In the genomic region with DNA sequence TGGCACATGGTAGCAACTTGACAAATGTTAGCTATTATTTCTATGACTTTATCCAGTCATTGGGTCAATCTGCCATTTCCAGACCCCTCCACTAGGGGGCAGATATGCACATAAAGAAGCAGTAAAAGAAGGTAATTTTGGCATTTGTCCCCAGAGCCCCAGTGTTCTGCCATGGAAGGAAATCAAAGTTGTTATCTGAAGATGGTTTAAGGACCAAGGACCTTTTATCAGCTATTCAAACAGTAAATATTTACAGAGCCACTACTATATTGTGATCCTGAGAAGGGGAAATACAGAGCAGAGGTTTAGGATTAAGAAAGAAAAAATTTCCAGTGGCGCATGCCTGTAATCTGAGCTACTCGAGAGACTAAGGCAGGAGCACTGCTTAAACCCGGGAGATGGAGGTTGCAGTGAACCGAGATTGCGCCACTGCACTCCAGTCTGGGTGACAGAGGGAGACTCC, we compare ENCODE assay signal across 8 cellular contexts. TPM values are rescaled to one million over a fixed set of nuclear protein-coding genes. Genes with fewer than 3 reads are reported as not detected.
DNase-seq lines count a peak whose midpoint lies in the region; ATAC-seq and TF ChIP-seq lines count a peak whose summit lies in the region.

No MANE protein-coding gene starts in this region.

- no peak overlapping the region for H3K4me3 ChIP-seq in left lung

- no peak overlapping the region for H3K23ac ChIP-seq in H9 (ENCODE audit: insufficient read length, low read depth, low read length)

- H2BK120ac ChIP-seq in H9 (ENCODE audit: low read depth, low read length, poor library complexity, severe bottlenecking) = no peak overlapping the region

- no peak overlapping the region for H4K8ac ChIP-seq in H9 (replicated peaks; ENCODE audit: insufficient read length, low read depth, low read length)

- H2BK12ac ChIP-seq in H9 (ENCODE audit: insufficient read length, low read depth, low read length) = no peak overlapping the region

- H3K36me3 ChIP-seq in left lung = peaks cover 0 to 39% of the 10 kb centered on the region in 2 donors

- no peak overlapping the region for H3K4me2 ChIP-seq in H9 (ENCODE audit: insufficient read depth, insufficient read length, low read length)

- H3K23me2 ChIP-seq in H9 (ENCODE audit: insufficient read length, low read depth, low read length, poor library complexity, severe bottlenecking) = no peaks in the 10 kb centered on the region

- H4K91ac ChIP-seq in H9 (ENCODE audit: insufficient read length, low read depth, low read length) = no peak overlapping the region

- intact Hi-C loops in CD4-positive, alpha-beta T cell (cut with DNase I, micrococcal nuclease) = loop anchor here (1.0 to 10.0 kb wide), 8 partner anchors 37 to 351 kb away; partner anchors contain the start of genes NEK8 (in 2 of the 2), TLCD1 (in 2 of the 2), DHRS13 (in 1 of the 2) and FAM222B (in 1 of the 2)
- intact Hi-C loops in left lung (cut with DNase I) = loop anchor here in 1 of 2 donors (5.0 kb wide), 1 partner anchor 138 kb away; the partner anchor contains the start of gene DHRS13

- no CpG with 5 or more reads among the region's 5 CpGs for WGBS in H9 (ENCODE audit: extremely low coverage, insufficient read length, low lambda C conversion rate)

- no peak overlapping the region for H3K27ac ChIP-seq in CD4-positive, alpha-beta T cell (ENCODE audit: low read depth, low read length)
- H3K27ac ChIP-seq in H9 (ENCODE audit: insufficient read length, low read depth, low read length) (no peak overlapping the region), caudate nucleus (ENCODE audit: low read depth, low read length) (no peak overlapping the region), left lung (no peak overlapping the region)

- H3K36me3 Mint-ChIP-seq in CD4-positive, alpha-beta T cell (ENCODE audit: low read depth) = peaks cover 47% of the 10 kb centered on the region
- H3K36me3 Mint-ChIP-seq in H9 (ENCODE audit: insufficient read depth in 1 of 3, low read depth in 3 of 3) = peaks cover 25 to 41% (median 37%) of the 10 kb centered on the region in 3 experiments; a peak in 6 of 7 replicates

- peaks cover 8% of the 10 kb centered on the region for H3K4me1 Mint-ChIP-seq in CD4-positive, alpha-beta T cell (ENCODE audit: low read depth)
- H3K4me1 Mint-ChIP-seq in H9 = peaks cover 36 to 38% of the 10 kb centered on the region in 2 experiments

- peak; percentile 61 to 78 (median 74) for DNase-seq in CD4-positive, alpha-beta T cell
- DNase-seq in H9 (peak; percentile 66), NCI-H345 (lab: John Stamatoyannopoulos, UW) (peak; percentile 66), caudate nucleus (lab: John Stamatoyannopoulos, UW) (peak in 37 of 61 donors; percentile 7 to 87 (median 35)), left lung (no peak), GOT3 (lab: John Stamatoyannopoulos, UW) (no peak)
- peak; percentile 69 for DNase-seq in activated CD4-positive, CD25-positive, alpha-beta regulatory T cell treated with anti-CD3 and anti-CD28 coated beads, Interleukin-2, amount 50 U/mL, for 72 hours
- peak; percentile 54 to 70 (median 66) for DNase-seq in stimulated activated CD4-positive, alpha-beta T cell treated with anti-CD3 and anti-CD28 coated beads, TNF-alpha, amount 100 ng/mL, for 48 hours (ENCODE audit: low read depth in 3 of 3)

- POLR2A ChIA-PET in CD4-positive, alpha-beta T cell (lab: Charles Lee) = interaction anchor here (0.6 to 2.3 kb wide), 11 partner anchors 21 to 190 kb away, joined by 3 to 31 read pairs (median 5); partner anchors contain the start of genes FAM222B, FLOT2, NEK8 and RPL23A

- no peak overlapping the region for H3K56ac ChIP-seq in H9 (ENCODE audit: insufficient read length, low read depth, low read length)

- H3K9ac ChIP-seq in H9 (ENCODE audit: extremely low read depth, insufficient read length, low read length) = no peak overlapping the region

- no peak overlapping the region for H2BK20ac ChIP-seq in H9 (ENCODE audit: low read depth, low read length, poor library complexity, severe bottlenecking)

- CTCF ChIA-PET in CD4-positive, alpha-beta T cell (lab: Charles Lee) = interaction anchor here (0.6 to 6.6 kb wide), 48 partner anchors 9 to 353 kb away, joined by 3 to 70 read pairs (median 4); partner anchors contain the start of genes DHRS13, FAM222B, FLOT2 and NEK8

- H3K79me2 ChIP-seq in H9 (ENCODE audit: insufficient read depth, low read length) = 0 out of 2 replicates have a peak, but pooled peaks cover 2% of the 10 kb centered on the region

- no peak overlapping the region for H3K4ac ChIP-seq in H9 (ENCODE audit: low read depth, low read length)

- no peak overlapping the region for H3T11ph ChIP-seq in H9 (ENCODE audit: low read length)

- no peak overlapping the region for H3K14ac ChIP-seq in H9 (ENCODE audit: insufficient read depth, low read length)

- no peak overlapping the region for H2BK15ac ChIP-seq in H9 (ENCODE audit: low read depth, low read length)

- no peaks in the 10 kb centered on the region for H4K20me1 ChIP-seq in H9 (ENCODE audit: control insufficient read depth, insufficient read depth, insufficient read length)

- H3K9me3 Mint-ChIP-seq in CD4-positive, alpha-beta T cell = no peaks in the 10 kb centered on the region
- no peaks in the 10 kb centered on the region for H3K9me3 Mint-ChIP-seq in H9

- H3K9me3 ChIP-seq in CD4-positive, alpha-beta T cell (ENCODE audit: control insufficient read depth, low read length) = no peaks in the 10 kb centered on the region
- H3K9me3 ChIP-seq in H9 (ENCODE audit: control insufficient read depth, low read depth, low read length) = no peaks in the 10 kb centered on the region
- H3K9me3 ChIP-seq in left lung = no peaks in the 10 kb centered on the region

- H2AK5ac ChIP-seq in H9 (ENCODE audit: insufficient read length, low read length) = no peak overlapping the region

- peak; percentile 89 for ATAC-seq in CD4-positive, alpha-beta T cell (ENCODE audit: poor library complexity)
- ATAC-seq in left lung = peak; percentile 79

- peak overlapping the region; percentile 7 for H3K27ac Mint-ChIP-seq in CD4-positive, alpha-beta T cell
- no peak overlapping the region; a peak in 1 of 7 replicates for H3K27ac Mint-ChIP-seq in H9

- H3K4me3 Mint-ChIP-seq in CD4-positive, alpha-beta T cell = no peak overlapping the region
- no peak overlapping the region for H3K4me3 Mint-ChIP-seq in H9

- no peak overlapping the region for H4K5ac ChIP-seq in H9 (ENCODE audit: insufficient read length, low read depth, low read length)

- H3K79me1 ChIP-seq in H9 (ENCODE audit: insufficient read depth, low read depth, low read length, poor library complexity, severe bottlenecking) = no peaks in the 10 kb centered on the region

- no peak overlapping the region for H3K18ac ChIP-seq in H9 (ENCODE audit: insufficient read length, low read depth, low read length)

- no peak overlapping the region for H2BK5ac ChIP-seq in H9 (ENCODE audit: insufficient read length, low read length)

- TF ChIP-seq CTCF in CD4-positive, alpha-beta T cell (IDR thresholded peaks at IDR 0.05) = peak; percentile 97
- TF ChIP-seq CTCF in H9 (conservative IDR thresholded peaks at IDR 0.05) = peak; percentile 94
- TF ChIP-seq CTCF in left lung (IDR thresholded peaks at IDR 0.05) = peak; percentile 91

- H2AFZ ChIP-seq in H9 (ENCODE audit: low read length) = no peak overlapping the region

- H3K27me3 ChIP-seq in CD4-positive, alpha-beta T cell (ENCODE audit: control insufficient read depth, insufficient read depth, low read length) = no peaks in the 10 kb centered on the region
- no peaks in the 10 kb centered on the region for H3K27me3 ChIP-seq in H9 (ENCODE audit: insufficient read depth, low read length)
- H3K27me3 ChIP-seq in left lung = no peaks in the 10 kb centered on the region

- H3K27me3 Mint-ChIP-seq in CD4-positive, alpha-beta T cell = no peaks in the 10 kb centered on the region
- no peaks in the 10 kb centered on the region for H3K27me3 Mint-ChIP-seq in H9 (ENCODE audit: low read depth)

- H3K4me1 ChIP-seq in H9 (ENCODE audit: insufficient read depth, low read length) (peaks cover 3% of the 10 kb centered on the region; the same call in 1 of the 2 replicates), left lung (peaks cover 5 to 31% of the 10 kb centered on the region in 2 donors)

RNA-seq across cellular contexts. Expression of gene TRAF4, which starts 20.0 kb away (rescaled TPM):
- total RNA-seq in CD4-positive, alpha-beta T cell = 100 to 1,000 TPM; 411 to 416 TPM
- total RNA-seq in H9 (2021) (227 and 237 TPM in 2 replicates), left lung (10 to 100 TPM; 66.1 to 81.7 TPM)

RNA-seq across cellular contexts. Expression of gene NEK8, which starts 35.2 kb away (rescaled TPM):
- total RNA-seq in CD4-positive, alpha-beta T cell = 1 to 10 TPM; 4.7 to 5.2 TPM
- 16.6 and 18.8 TPM in 2 replicates for total RNA-seq in H9 (2021)
- total RNA-seq in left lung = 1 to 10 TPM; 5.6 to 7.5 TPM

RNA-seq across cellular contexts. Expression of gene TLCD1, which starts 37.8 kb away (rescaled TPM):
- total RNA-seq in CD4-positive, alpha-beta T cell = under 1 TPM; 0.39 to 0.60 TPM
- 46.4 and 50.7 TPM in 2 replicates for total RNA-seq in H9 (2021)
- 10 to 100 TPM; 18.4 to 20.7 TPM for total RNA-seq in left lung

RNA-seq across cellular contexts. Expression of gene RPL23A, which starts 44.0 kb away (rescaled TPM):
- total RNA-seq in CD4-positive, alpha-beta T cell = 1,000 to 10,000 TPM; 3,393 to 3,457 TPM
- total RNA-seq in H9 (2021) (2,008 and 2,053 TPM in 2 replicates), left lung (1,000 to 10,000 TPM; 1,170 to 1,265 TPM)

RNA-seq across cellular contexts. Expression of gene RAB34, which starts 46.2 kb away (rescaled TPM):
- 10 to 100 TPM; 20.7 to 21.3 TPM for total RNA-seq in CD4-positive, alpha-beta T cell
- total RNA-seq in H9 (2021) (189 and 190 TPM in 2 replicates), left lung (10 to 100 TPM; 79.4 to 79.5 TPM)

Comparison
In these comparisons a context has a peak if more than half of its experiments do, and no peak if none do; other contexts are left out.
1. DNase-seq: peak in CD4-positive, alpha-beta T cell (10 of 10), H9 (single experiment), NCI-H345 (single experiment), activated CD4-positive, CD25-positive, alpha-beta regulatory T cell treated with anti-CD3 and anti-CD28 coated beads, Interleukin-2, amount 50 U/mL, for 72 hours (single experiment), caudate nucleus (37 of 61) and stimulated activated CD4-positive, alpha-beta T cell treated with anti-CD3 and anti-CD28 coated beads, TNF-alpha, amount 100 ng/mL, for 48 hours (3 of 3); none in left lung (0 of 2) and GOT3 (single experiment).
2. RNA of gene TLCD1, which starts 37.8 kb away (total RNA-seq): 46.4 to 50.7 TPM in H9 and 18.4 to 20.7 TPM in left lung; 0.39 to 0.60 TPM in CD4-positive, alpha-beta T cell; every median in the first group is over 10 times any median in the second.
3. Peak in every context shown above with its lines, with median percentiles within 50 percentile points of each other: CTCF ChIP-seq.